ENCODE assay signal across 1 cellular context in the genomic region with DNA sequence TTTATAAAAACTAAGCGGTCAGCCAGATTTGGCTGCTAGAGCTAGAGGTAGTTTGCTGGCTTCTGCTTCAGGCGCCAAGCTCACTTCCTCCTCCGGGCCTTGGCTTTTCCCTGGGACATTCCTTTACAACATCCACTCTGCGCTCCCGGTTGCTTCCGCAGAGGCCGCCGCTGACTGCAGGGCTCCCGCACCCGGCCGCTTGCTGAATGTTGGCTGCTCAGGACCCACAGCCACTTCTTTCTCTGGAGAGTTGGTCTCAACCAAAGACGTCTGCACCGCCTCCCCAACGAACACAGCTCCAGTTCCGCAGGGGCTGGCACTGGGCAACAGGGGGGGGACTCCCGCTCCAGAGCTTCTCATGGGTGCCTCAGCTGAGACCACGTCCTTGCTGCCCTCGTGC.
TF ChIP-seq lines count a peak whose summit lies in the region.

No MANE protein-coding gene starts in this region.

TF ChIP-seq in H1, 55 proteins besides CTCF, POLR2A, EP300 and RAD21 (continued from another document):
- TF ChIP-seq RXRA (IDR thresholded peaks at IDR 0.05; ENCODE audit: insufficient read depth, low read depth, low read length) (no peak), KDM4A (IDR thresholded peaks at IDR 0.05; ENCODE audit: low read depth, low read length, severe bottlenecking) (no peak), GABPA (IDR thresholded peaks at IDR 0.05; ENCODE audit: borderline replicate concordance, insufficient read depth, low read length) (no peak), BRCA1 (IDR thresholded peaks at IDR 0.05; ENCODE audit: low read depth, low read length) (no peak), NANOG (IDR thresholded peaks at IDR 0.05; ENCODE audit: insufficient read depth, low read depth, low read length, poor library complexity, severe bottlenecking) (no peak), SIX5 (IDR thresholded peaks at IDR 0.05; ENCODE audit: low read depth, low read length) (no peak), PHF8 (conservative IDR thresholded peaks at IDR 0.05; ENCODE audit: low read depth, low read length) (no peak), CHD2 (IDR thresholded peaks at IDR 0.05; ENCODE audit: low read length) (no peak), MAFK (IDR thresholded peaks at IDR 0.05; ENCODE audit: low read depth, low read length) (no peak), HDAC6 (IDR thresholded peaks at IDR 0.05; ENCODE audit: low read depth, low read length) (no peak), FOSL1 (IDR thresholded peaks at IDR 0.05; ENCODE audit: insufficient read depth, low read depth, low read length) (no peak), SUZ12 (IDR thresholded peaks at IDR 0.05; ENCODE audit: low read length) (no peak), POLR2AphosphoS5 (IDR thresholded peaks at IDR 0.05; ENCODE audit: low read depth, low read length) (no peak)
TF ChIP-seq in H1: peak in this region for 0.
